24 cellular contexts compared by ENCODE assay signal in the genomic region with DNA sequence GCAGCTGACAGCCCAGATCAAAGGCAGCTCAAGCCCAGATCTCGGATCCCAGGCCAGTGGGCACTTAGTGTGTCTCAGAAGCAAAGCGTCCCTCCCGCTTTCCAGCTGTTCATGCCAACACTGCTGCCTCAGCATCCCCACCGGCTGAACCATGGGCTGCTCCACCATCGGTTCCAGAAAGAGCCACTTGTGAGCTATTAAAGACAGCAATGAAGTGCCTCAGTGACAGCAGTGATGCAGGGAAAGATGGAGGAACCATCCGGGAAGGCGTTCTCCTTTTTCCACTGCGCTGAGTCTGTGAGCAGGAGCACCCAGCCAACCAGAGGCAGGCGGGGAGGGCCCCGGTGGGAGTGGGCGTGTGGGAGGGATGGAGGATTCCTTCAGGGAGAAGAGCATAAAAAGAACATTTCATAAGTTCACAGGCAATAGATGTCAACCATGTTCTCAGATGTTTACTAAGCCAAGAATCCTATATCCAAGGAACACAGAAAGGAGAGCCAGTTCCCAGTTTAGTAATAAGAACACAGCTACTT.
"Had no signal": no experiment of that assay in that cellular context is flagged by ENCODE, and none has a peak within 500 bp of the region (broad histone marks: within the 10 kb centered on the region; RNA-seq: fewer than 3 reads in every experiment).

No MANE protein-coding gene starts in this region.

- H3K4me3 ChIP-seq: left ventricle myocardium inferior, mucosa of descending colon, right atrium auricular region, right lobe of liver, smooth muscle cell, stomach, testis, thyroid gland, transverse colon, upper lobe of left lung had no signal

- H3K4me2 ChIP-seq: smooth muscle cell had no signal

- H3K27me3 ChIP-seq: right atrium auricular region, right lobe of liver, testis, thyroid gland, transverse colon, upper lobe of left lung had no signal

- ATAC-seq: mucosa of descending colon; naive thymus-derived CD4-positive, alpha-beta T cell; natural killer cell treated with Interleukin-12 subunit alpha and Interleukin-12 subunit beta and Interleukin-15 and Interleukin-18, amount 100 ng/mL, for 72 hours; right lobe of liver; stimulated activated memory B cell treated with anti-CD40 and anti-IgM and Interleukin-4, amounts not matched to agents 10 μg/mL and 1 μg/mL and 100 μg/mL, for 72 hours had no signal

- H3K9me3 ChIP-seq: mucosa of descending colon, right atrium auricular region, right lobe of liver, stomach, testis, thyroid gland, transverse colon, upper lobe of left lung had no signal

- H3K9ac ChIP-seq: parathyroid adenoma had no signal

- H3K4me1 ChIP-seq: left ventricle myocardium inferior, parathyroid adenoma, right atrium auricular region, right lobe of liver, stomach, testis, thyroid gland, upper lobe of left lung had no signal

- H3K27ac ChIP-seq: left ventricle myocardium inferior, parathyroid adenoma, right atrium auricular region, right lobe of liver, stomach, testis, thyroid gland, transverse colon, upper lobe of left lung had no signal

- DNase-seq: head of caudate nucleus; hippocampal formation; kidney; left ventricle myocardium inferior; midbrain; mucosa of descending colon; naive thymus-derived CD4-positive, alpha-beta T cell; occipital lobe; right lobe of liver; stimulated activated CD4-positive, alpha-beta T cell treated with anti-CD3 and anti-CD28 coated beads, Interleukin-1b, Interleukin-23, amount 100 ng/mL, for 48 hours; stimulated activated CD4-positive, alpha-beta T cell treated with anti-CD3 and anti-CD28 coated beads, Interleukin-2, amount 100 ng/mL, for 48 hours; stimulated activated CD4-positive, alpha-beta T cell treated with anti-CD3 and anti-CD28 coated beads, Interleukin-4, amount 100 ng/mL, for 4 hours; stimulated activated CD8-positive, alpha-beta memory T cell treated with anti-CD3 and anti-CD28 coated beads, Interleukin-4, amount 100 ng/mL, for 48 hours; stimulated activated naive CD4-positive, alpha-beta T cell treated with Interleukin-2 at 50 U/mL for 16 hours; stomach; testis; thyroid gland; transverse colon had no signal

- H3K36me3 ChIP-seq: left ventricle myocardium inferior, right atrium auricular region, right lobe of liver, stomach, thyroid gland, transverse colon, upper lobe of left lung had no signal
